ENCODE assay signal across 1 cellular context in the genomic region with DNA sequence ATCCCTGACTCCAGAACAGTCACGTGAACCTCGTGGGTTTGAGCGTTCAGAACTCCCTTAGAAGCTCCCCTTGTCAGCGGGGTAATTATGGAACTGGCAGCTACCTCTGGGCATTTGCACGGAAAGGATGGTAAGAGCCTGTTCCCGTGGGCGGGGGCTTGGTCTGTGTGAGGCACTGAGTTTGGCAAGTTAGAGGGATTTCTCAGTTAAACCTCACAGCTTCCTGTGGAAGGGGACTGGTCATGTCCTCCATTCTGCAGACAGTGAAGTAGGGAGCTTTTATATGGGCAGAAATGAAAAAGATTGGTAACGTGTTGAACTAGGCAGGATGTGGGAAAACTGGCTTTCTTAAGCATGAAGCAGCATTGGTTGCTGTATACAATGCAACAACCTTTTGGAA.
TF ChIP-seq lines count a peak whose summit lies in the region.

No MANE protein-coding gene starts in this region.

TF ChIP-seq in GM23338, 12 proteins besides CTCF, POLR2A, EP300 and RAD21 (continued from another document):
- TF ChIP-seq, protein P1, sequence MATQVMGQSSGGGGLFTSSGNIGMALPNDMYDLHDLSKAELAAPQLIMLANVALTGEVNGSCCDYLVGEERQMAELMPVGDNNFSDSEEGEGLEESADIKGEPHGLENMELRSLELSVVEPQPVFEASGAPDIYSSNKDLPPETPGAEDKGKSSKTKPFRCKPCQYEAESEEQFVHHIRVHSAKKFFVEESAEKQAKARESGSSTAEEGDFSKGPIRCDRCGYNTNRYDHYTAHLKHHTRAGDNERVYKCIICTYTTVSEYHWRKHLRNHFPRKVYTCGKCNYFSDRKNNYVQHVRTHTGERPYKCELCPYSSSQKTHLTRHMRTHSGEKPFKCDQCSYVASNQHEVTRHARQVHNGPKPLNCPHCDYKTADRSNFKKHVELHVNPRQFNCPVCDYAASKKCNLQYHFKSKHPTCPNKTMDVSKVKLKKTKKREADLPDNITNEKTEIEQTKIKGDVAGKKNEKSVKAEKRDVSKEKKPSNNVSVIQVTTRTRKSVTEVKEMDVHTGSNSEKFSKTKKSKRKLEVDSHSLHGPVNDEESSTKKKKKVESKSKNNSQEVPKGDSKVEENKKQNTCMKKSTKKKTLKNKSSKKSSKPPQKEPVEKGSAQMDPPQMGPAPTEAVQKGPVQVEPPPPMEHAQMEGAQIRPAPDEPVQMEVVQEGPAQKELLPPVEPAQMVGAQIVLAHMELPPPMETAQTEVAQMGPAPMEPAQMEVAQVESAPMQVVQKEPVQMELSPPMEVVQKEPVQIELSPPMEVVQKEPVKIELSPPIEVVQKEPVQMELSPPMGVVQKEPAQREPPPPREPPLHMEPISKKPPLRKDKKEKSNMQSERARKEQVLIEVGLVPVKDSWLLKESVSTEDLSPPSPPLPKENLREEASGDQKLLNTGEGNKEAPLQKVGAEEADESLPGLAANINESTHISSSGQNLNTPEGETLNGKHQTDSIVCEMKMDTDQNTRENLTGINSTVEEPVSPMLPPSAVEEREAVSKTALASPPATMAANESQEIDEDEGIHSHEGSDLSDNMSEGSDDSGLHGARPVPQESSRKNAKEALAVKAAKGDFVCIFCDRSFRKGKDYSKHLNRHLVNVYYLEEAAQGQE (IDR thresholded peaks at IDR 0.05; ENCODE audit: unreplicated experiment) = no peak
- TF ChIP-seq, protein P2, sequence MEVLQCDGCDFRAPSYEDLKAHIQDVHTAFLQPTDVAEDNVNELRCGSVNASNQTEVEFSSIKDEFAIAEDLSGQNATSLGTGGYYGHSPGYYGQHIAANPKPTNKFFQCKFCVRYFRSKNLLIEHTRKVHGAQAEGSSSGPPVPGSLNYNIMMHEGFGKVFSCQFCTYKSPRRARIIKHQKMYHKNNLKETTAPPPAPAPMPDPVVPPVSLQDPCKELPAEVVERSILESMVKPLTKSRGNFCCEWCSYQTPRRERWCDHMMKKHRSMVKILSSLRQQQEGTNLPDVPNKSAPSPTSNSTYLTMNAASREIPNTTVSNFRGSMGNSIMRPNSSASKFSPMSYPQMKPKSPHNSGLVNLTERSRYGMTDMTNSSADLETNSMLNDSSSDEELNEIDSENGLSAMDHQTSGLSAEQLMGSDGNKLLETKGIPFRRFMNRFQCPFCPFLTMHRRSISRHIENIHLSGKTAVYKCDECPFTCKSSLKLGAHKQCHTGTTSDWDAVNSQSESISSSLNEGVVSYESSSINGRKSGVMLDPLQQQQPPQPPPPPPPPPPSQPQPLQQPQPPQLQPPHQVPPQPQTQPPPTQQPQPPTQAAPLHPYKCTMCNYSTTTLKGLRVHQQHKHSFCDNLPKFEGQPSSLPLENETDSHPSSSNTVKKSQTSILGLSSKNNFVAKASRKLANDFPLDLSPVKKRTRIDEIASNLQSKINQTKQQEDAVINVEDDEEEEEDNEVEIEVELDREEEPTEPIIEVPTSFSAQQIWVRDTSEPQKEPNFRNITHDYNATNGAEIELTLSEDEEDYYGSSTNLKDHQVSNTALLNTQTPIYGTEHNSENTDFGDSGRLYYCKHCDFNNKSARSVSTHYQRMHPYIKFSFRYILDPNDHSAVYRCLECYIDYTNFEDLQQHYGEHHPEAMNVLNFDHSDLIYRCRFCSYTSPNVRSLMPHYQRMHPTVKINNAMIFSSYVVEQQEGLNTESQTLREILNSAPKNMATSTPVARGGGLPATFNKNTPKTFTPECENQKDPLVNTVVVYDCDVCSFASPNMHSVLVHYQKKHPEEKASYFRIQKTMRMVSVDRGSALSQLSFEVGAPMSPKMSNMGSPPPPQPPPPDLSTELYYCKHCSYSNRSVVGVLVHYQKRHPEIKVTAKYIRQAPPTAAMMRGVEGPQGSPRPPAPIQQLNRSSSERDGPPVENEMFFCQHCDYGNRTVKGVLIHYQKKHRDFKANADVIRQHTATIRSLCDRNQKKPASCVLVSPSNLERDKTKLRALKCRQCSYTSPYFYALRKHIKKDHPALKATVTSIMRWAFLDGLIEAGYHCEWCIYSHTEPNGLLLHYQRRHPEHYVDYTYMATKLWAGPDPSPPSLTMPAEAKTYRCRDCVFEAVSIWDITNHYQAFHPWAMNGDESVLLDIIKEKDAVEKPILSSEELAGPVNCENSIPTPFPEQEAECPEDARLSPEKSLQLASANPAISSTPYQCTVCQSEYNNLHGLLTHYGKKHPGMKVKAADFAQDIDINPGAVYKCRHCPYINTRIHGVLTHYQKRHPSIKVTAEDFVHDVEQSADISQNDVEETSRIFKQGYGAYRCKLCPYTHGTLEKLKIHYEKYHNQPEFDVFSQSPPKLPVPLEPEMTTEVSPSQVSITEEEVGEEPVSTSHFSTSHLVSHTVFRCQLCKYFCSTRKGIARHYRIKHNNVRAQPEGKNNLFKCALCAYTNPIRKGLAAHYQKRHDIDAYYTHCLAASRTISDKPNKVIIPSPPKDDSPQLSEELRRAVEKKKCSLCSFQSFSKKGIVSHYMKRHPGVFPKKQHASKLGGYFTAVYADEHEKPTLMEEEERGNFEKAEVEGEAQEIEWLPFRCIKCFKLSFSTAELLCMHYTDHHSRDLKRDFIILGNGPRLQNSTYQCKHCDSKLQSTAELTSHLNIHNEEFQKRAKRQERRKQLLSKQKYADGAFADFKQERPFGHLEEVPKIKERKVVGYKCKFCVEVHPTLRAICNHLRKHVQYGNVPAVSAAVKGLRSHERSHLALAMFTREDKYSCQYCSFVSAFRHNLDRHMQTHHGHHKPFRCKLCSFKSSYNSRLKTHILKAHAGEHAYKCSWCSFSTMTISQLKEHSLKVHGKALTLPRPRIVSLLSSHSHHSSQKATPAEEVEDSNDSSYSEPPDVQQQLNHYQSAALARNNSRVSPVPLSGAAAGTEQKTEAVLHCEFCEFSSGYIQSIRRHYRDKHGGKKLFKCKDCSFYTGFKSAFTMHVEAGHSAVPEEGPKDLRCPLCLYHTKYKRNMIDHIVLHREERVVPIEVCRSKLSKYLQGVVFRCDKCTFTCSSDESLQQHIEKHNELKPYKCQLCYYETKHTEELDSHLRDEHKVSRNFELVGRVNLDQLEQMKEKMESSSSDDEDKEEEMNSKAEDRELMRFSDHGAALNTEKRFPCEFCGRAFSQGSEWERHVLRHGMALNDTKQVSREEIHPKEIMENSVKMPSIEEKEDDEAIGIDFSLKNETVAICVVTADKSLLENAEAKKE (CRISPR knock-in tag; IDR thresholded peaks at IDR 0.05) = no peak
- no peak for TF ChIP-seq EZH2phosphoT487 (IDR thresholded peaks at IDR 0.05; ENCODE audit: unreplicated experiment)
- TF ChIP-seq JUNB (IDR thresholded peaks at IDR 0.05; ENCODE audit: unreplicated experiment) = no peak
- no peak for TF ChIP-seq EZH2 (IDR thresholded peaks at IDR 0.05; ENCODE audit: low read depth, unreplicated experiment)
- TF ChIP-seq, protein P3, sequence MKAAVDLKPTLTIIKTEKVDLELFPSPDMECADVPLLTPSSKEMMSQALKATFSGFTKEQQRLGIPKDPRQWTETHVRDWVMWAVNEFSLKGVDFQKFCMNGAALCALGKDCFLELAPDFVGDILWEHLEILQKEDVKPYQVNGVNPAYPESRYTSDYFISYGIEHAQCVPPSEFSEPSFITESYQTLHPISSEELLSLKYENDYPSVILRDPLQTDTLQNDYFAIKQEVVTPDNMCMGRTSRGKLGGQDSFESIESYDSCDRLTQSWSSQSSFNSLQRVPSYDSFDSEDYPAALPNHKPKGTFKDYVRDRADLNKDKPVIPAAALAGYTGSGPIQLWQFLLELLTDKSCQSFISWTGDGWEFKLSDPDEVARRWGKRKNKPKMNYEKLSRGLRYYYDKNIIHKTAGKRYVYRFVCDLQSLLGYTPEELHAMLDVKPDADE (IDR thresholded peaks at IDR 0.05) = no peak
- no peak for TF ChIP-seq NANOG (IDR thresholded peaks at IDR 0.05; ENCODE audit: borderline replicate concordance)
- TF ChIP-seq ZNF114 (CRISPR knock-in tag; IDR thresholded peaks at IDR 0.05) = no peak
